In genomic region chr16:88662843-88663606, GRCh38 we compare ENCODE assay signal across 1 cellular context.
A peak's percentile ranks its signal among the peaks of the same experiment; 100 is the strongest.
TF ChIP-seq lines count a peak whose summit lies in the region.

Gene MVD, minus strand, starts transcription at chr16:88663091. Its CDS starts 11 bp downstream, at chr16:88663080.

TF ChIP-seq in K562, 482 proteins besides CTCF, POLR2A, EP300 and RAD21 (continued from another document and continues in another):
- TF ChIP-seq YY1 (IDR thresholded peaks at IDR 0.05; ENCODE audit: borderline replicate concordance in 1 of 3, control insufficient read depth in 1 of 3, extremely low read depth in 1 of 3, insufficient read depth in 3 of 3, insufficient read length in 1 of 3, insufficient replicate concordance in 2 of 3, low read depth in 1 of 3, low read length in 2 of 3) = peak; percentile 36 to 86 (median 76)
- no peak for TF ChIP-seq CHAMP1 (IDR thresholded peaks at IDR 0.05)
- TF ChIP-seq GATAD2A (IDR thresholded peaks at IDR 0.05) = peak; percentile 92
- TF ChIP-seq ZNF696 (CRISPR knock-in tag; conservative IDR thresholded peaks at IDR 0.05) = no peak
- peak; percentile 69; the same call in 1 of the 2 replicates for TF ChIP-seq EGR1 (conservative IDR thresholded peaks at IDR 0.05)
- peak in 1 of 3 experiments; percentile 64; a peak in 2 of 6 replicates for TF ChIP-seq ZBTB11 (CRISPR knock-in tag; IDR thresholded peaks at IDR 0.05)
- TF ChIP-seq ZBTB2 (IDR thresholded peaks at IDR 0.05) = peak; percentile 73
- no peak for TF ChIP-seq ZBTB17 (CRISPR knock-in tag; IDR thresholded peaks at IDR 0.05)
- TF ChIP-seq KLF16 (IDR thresholded peaks at IDR 0.05) = no peak
- no peak for TF ChIP-seq SRSF1 (IDR thresholded peaks at IDR 0.05; ENCODE audit: low read depth, low read length)
- 0 out of 2 replicates have a peak, but pooled peaks have one; percentile 17 for TF ChIP-seq PRMT5 (CRISPR knock-in tag; IDR thresholded peaks at IDR 0.05)
- TF ChIP-seq DIDO1 (tag; IDR thresholded peaks at IDR 0.05; ENCODE audit: low read depth) = no peak
- TF ChIP-seq COPS2 (conservative IDR thresholded peaks at IDR 0.05) = no peak
- no peak for TF ChIP-seq GTF3C2 (IDR thresholded peaks at IDR 0.05; ENCODE audit: borderline replicate concordance, extremely low read depth, insufficient read length)
- TF ChIP-seq KDM2B (CRISPR knock-in tag; IDR thresholded peaks at IDR 0.05) = peak; percentile 83
- no peak for TF ChIP-seq CBX2 (IDR thresholded peaks at IDR 0.05; ENCODE audit: insufficient read depth, low read length, poor library complexity, severe bottlenecking)
- TF ChIP-seq PTTG1 (tag; IDR thresholded peaks at IDR 0.05; ENCODE audit: low read depth) = no peak
- TF ChIP-seq CREB1 (IDR thresholded peaks at IDR 0.05) = peak; percentile 94
- peak; percentile 97 for TF ChIP-seq CREB1 (CRISPR knock-in tag; IDR thresholded peaks at IDR 0.05)
- TF ChIP-seq E2F5 (CRISPR knock-in tag; IDR thresholded peaks at IDR 0.05) = peak; percentile 82
- TF ChIP-seq ZNF274 (IDR thresholded peaks at IDR 0.05; ENCODE audit: borderline replicate concordance, low read depth, low read length) = no peak
- TF ChIP-seq ZBTB8A (IDR thresholded peaks at IDR 0.05; ENCODE audit: partially characterized antibody) = no peak
- TF ChIP-seq KAT8 (IDR thresholded peaks at IDR 0.05; ENCODE audit: low read depth) = no peak
- peak; percentile 87 for TF ChIP-seq HBP1 (CRISPR knock-in tag; IDR thresholded peaks at IDR 0.05)
- TF ChIP-seq SREBF1 (IDR thresholded peaks at IDR 0.05; ENCODE audit: borderline replicate concordance, low read depth, low read length) = peak; percentile 88
- TF ChIP-seq HMBOX1 (IDR thresholded peaks at IDR 0.05) = no peak
- peak; percentile 37 to 88; a peak in 3 of 4 replicates for TF ChIP-seq NONO (IDR thresholded peaks at IDR 0.05; ENCODE audit: low read depth in 2 of 2, low read length in 1 of 2)
- TF ChIP-seq NFATC3 (IDR thresholded peaks at IDR 0.05) = no peak
- 0 out of 2 replicates have a peak, but pooled peaks have one; percentile 46 for TF ChIP-seq HMGXB4 (CRISPR knock-in tag; IDR thresholded peaks at IDR 0.05)
- TF ChIP-seq ZNF507 (tag; conservative IDR thresholded peaks at IDR 0.05) = no peak
- peak in 1 of 2 experiments; percentile 10; a peak in 1 of 4 replicates for TF ChIP-seq RCOR1 (IDR thresholded peaks at IDR 0.05; ENCODE audit: borderline replicate concordance in 1 of 2, low read depth in 2 of 2, low read length in 2 of 2)
- no peak for TF ChIP-seq ZNF174 (CRISPR knock-in tag; IDR thresholded peaks at IDR 0.05)
- TF ChIP-seq ZBTB12 (CRISPR knock-in tag; IDR thresholded peaks at IDR 0.05) = peak; percentile 77
- TF ChIP-seq PML (IDR thresholded peaks at IDR 0.05; ENCODE audit: low read length) = peak; percentile 74; the same call in 1 of the 2 replicates
- no peak for TF ChIP-seq CREB3 (tag; conservative IDR thresholded peaks at IDR 0.05; ENCODE audit: low read depth)
- peak; percentile 69 for TF ChIP-seq U2AF1 (optimal IDR thresholded peaks at IDR 0.05; ENCODE audit: low read depth, low read length)
- no peak for TF ChIP-seq EHMT2 (IDR thresholded peaks at IDR 0.05)
- TF ChIP-seq GTF2F1 (IDR thresholded peaks at IDR 0.05; ENCODE audit: low read depth, low read length) = no peak
- TF ChIP-seq UBTF (IDR thresholded peaks at IDR 0.05; ENCODE audit: borderline replicate concordance in 1 of 2, low read depth in 2 of 2, low read length in 2 of 2) = peak; percentile 25 to 66; a peak in 3 of 4 replicates
